10 cellular contexts compared by ENCODE assay signal in the genomic region with DNA sequence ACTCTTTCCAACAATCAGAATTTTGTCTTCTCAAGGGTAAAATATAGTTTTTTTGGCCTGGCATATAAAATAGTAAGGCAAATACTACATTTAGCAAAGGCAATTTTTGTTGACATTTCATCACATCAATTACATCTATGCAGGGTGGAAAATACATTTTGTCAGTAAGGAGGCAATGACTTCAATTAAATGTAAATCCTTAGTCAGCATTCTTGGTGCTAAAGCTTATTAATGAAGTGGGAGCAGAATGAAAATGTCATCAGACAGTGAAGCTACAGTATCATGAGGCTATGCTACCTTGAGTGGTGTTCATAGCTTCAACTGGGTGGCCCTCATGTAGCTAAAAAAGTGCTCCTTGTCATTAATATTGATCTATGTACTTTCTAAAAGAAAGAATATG. TPM values are rescaled to one million over a fixed set of nuclear protein-coding genes. Genes with fewer than 3 reads are reported as not detected.
"Had no signal": no experiment of that assay in that cellular context is flagged by ENCODE, and none has a peak within 500 bp of the region (broad histone marks: within the 10 kb centered on the region; RNA-seq: fewer than 3 reads in every experiment).

No MANE protein-coding gene starts in this region.

- H3K4me2 ChIP-seq: GM23338 had no signal

- H3K4me3 ChIP-seq: GM23338, HAP-1 had no signal

- H2AFZ ChIP-seq: GM23338 had no signal

- ATAC-seq: GM23338, HCT116 had no signal

- H3K9me3 ChIP-seq: HAP-1 had no signal

- H3K27ac ChIP-seq: HL-60 had no signal

- H3K36me3 ChIP-seq: HAP-1 had no signal

- DNase-seq: H7, HFFc6, KG1 had no signal

RNA-seq across cellular contexts. Expression of gene LRRTM3, which starts 8.9 kb away (rescaled TPM):
- total RNA-seq: H4, HFFc6, HT1080 had no signal
- polyA plus RNA-seq: IgD-negative memory B cell had no signal
